1 cellular context compared by ENCODE assay signal in genomic region chr16:67526149-67526732, GRCh38.
TF ChIP-seq lines count a peak whose summit lies in the region.

No MANE protein-coding gene starts in this region.

TF ChIP-seq in A549, 52 proteins besides CTCF, POLR2A, EP300 and RAD21:
- no peak for TF ChIP-seq FOSL2 (IDR thresholded peaks at IDR 0.05)
- TF ChIP-seq FOSL2 (CRISPR knock-in tag; IDR thresholded peaks at IDR 0.05), result no peak
- TF ChIP-seq MAZ (IDR thresholded peaks at IDR 0.05; ENCODE audit: borderline replicate concordance, low read depth, low read length), result no peak
- TF ChIP-seq CHD2 (IDR thresholded peaks at IDR 0.05; ENCODE audit: low read length, partially characterized antibody), result no peak
- no peak for TF ChIP-seq FOXS1 (CRISPR knock-in tag; IDR thresholded peaks at IDR 0.05)
- no peak for TF ChIP-seq FOSB (CRISPR knock-in tag; IDR thresholded peaks at IDR 0.05)
- no peak for TF ChIP-seq HEYL (CRISPR knock-in tag; IDR thresholded peaks at IDR 0.05)
- TF ChIP-seq JUN (IDR thresholded peaks at IDR 0.05), result no peak
- TF ChIP-seq ZC3H11A (IDR thresholded peaks at IDR 0.05), result no peak
TF ChIP-seq in A549: peak in this region for 0.
